Comparison of ENCODE assay signal across 16 cellular contexts in the genomic region with DNA sequence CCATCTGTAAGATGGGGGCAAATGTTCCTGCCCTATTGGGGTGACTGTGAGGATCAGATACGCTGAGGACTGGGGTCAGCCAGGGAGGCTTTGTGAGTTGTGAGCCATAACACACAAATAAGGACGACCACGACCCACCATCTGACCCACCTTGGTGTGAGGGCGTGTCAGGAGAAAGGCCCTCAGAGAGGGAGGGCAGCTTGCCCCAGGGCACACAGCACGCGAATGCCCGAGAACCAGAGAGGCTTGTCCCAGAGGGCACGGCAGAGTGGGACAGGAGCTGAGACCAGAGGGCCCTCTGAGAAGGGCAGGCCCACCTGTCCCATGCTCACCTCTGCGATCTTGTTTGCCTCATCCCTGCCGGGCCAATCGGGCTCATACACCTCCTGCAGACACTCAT. TPM values are rescaled to one million over a fixed set of nuclear protein-coding genes. Genes with fewer than 3 reads are reported as not detected.
A peak's percentile ranks its signal among the peaks of the same experiment; 100 is the strongest.
DNase-seq lines count a peak whose midpoint lies in the region; ATAC-seq lines count a peak whose summit lies in the region.
"Had no signal": no experiment of that assay in that cellular context is flagged by ENCODE, and none has a peak within 500 bp of the region (broad histone marks: within the 10 kb centered on the region; RNA-seq: fewer than 3 reads in every experiment).

No MANE protein-coding gene starts in this region.

- H3K27ac ChIP-seq in BLaER1 treated with 17β-estradiol and CSF1 and Interleukin-3, amounts not matched to agents 10 nM and 100 nM: peak overlapping the region in 1 of 11 experiments; percentile 74; a peak in 4 of 22 replicates
- H3K27ac ChIP-seq in cingulate gyrus (ENCODE audit: low read depth, low read length) (peak overlapping the region; percentile 98), skeletal muscle tissue (ENCODE audit: low read depth, low read length) (peak overlapping the region; percentile 99)
- H3K27ac ChIP-seq: C4-2B, Peyer's patch had no signal

- H3K4me2 ChIP-seq in BLaER1 treated with 17β-estradiol and CSF1 and Interleukin-3, amounts not matched to agents 10 nM and 100 nM: peak overlapping the region; percentile 14 to 98 (median 87); a peak in 19 of 22 replicates

- POLR2A ChIA-PET in T-cell (lab: Charles Lee): no interaction called here

- H3K27me3 ChIP-seq in BLaER1 treated with 17β-estradiol and CSF1 and Interleukin-3, amounts not matched to agents 10 nM and 100 nM: no peaks in the 10 kb centered on the region
- H3K27me3 ChIP-seq in skeletal muscle tissue (ENCODE audit: control insufficient read depth in 3 of 3, insufficient read depth in 3 of 3, low read length in 3 of 3): no peaks in the 10 kb centered on the region
- H3K27me3 ChIP-seq: Peyer's patch had no signal

- H3K27me3 Mint-ChIP-seq in T-helper 17 cell: no peaks in the 10 kb centered on the region
- no peaks in the 10 kb centered on the region for H3K27me3 Mint-ChIP-seq in T-cell

- H3K27ac Mint-ChIP-seq in T-helper 17 cell (peak overlapping the region; percentile 57), T-cell (peak overlapping the region in 1 of 2 donors; percentile 69)

- DNase-seq in T-helper 17 cell (no peak), T-cell (no peak), HPDE6-E6E7 (ENCODE audit: extremely low spot score) (no peak)
- no peak for DNase-seq in stimulated activated CD4-positive, alpha-beta T cell treated with anti-CD3 and anti-CD28 coated beads, Interleukin-2, amount 100 ng/mL, for 48 hours
- DNase-seq: COR-L47, GF-D8, KBM-7, NCI-H1105, NCI-H2081 treated with DMSO at 0.1 percent for 48 hours, Peyer's patch had no signal

- H3K4me1 Mint-ChIP-seq in T-helper 17 cell: peaks cover 32% of the 10 kb centered on the region
- peaks cover 35 to 54% (median 51%) of the 10 kb centered on the region in 3 donors for H3K4me1 Mint-ChIP-seq in T-cell

- H4K20me1 ChIP-seq in BLaER1 treated with 17β-estradiol and CSF1 and Interleukin-3, amounts not matched to agents 10 nM and 100 nM: peaks cover 0 to 100% (median 95%) of the 10 kb centered on the region in 11 experiments; a peak in 18 of 22 replicates

- peaks cover 82 to 100% (median 100%) of the 10 kb centered on the region in 10 experiments for H3K4me1 ChIP-seq in BLaER1 treated with 17β-estradiol and CSF1 and Interleukin-3, amounts not matched to agents 10 nM and 100 nM
- H3K4me1 ChIP-seq in skeletal muscle tissue (ENCODE audit: control insufficient read depth in 3 of 3, insufficient read depth in 3 of 3, low read length in 3 of 3): peaks cover 96 to 100% (median 100%) of the 10 kb centered on the region in 3 donors

- H3K4me3 Mint-ChIP-seq in T-helper 17 cell: no peak overlapping the region
- H3K4me3 Mint-ChIP-seq in T-cell: no peak overlapping the region

- peaks cover 0 to 78% (median 57%) of the 10 kb centered on the region in 11 experiments; a peak in 19 of 22 replicates for H3K36me3 ChIP-seq in BLaER1 treated with 17β-estradiol and CSF1 and Interleukin-3, amounts not matched to agents 10 nM and 100 nM
- peaks cover 26 to 33% (median 32%) of the 10 kb centered on the region in 3 donors for H3K36me3 ChIP-seq in skeletal muscle tissue (ENCODE audit: control insufficient read depth in 3 of 3, insufficient read depth in 3 of 3, low read length in 3 of 3)

- no peaks in the 10 kb centered on the region for H3K9me3 Mint-ChIP-seq in T-cell

- H3K9ac ChIP-seq in BLaER1 treated with 17β-estradiol and CSF1 and Interleukin-3, amounts not matched to agents 10 nM and 100 nM: peak overlapping the region in 1 of 11 experiments; percentile 24; a peak in 1 of 22 replicates
- H3K9ac ChIP-seq in skeletal muscle tissue (ENCODE audit: low read depth in 1 of 3, low read length in 3 of 3): peak overlapping the region; percentile 2 to 82 (median 27)

- H3K36me3 Mint-ChIP-seq in T-helper 17 cell (ENCODE audit: low read depth) (no peaks in the 10 kb centered on the region), T-cell (peaks cover 21% of the 10 kb centered on the region)

- CTCF ChIA-PET in T-cell (lab: Charles Lee): interaction anchor here (0.9 to 1.1 kb wide), 2 partner anchors 12 to 102 kb away, joined by 3 read pairs; no protein-coding TSS in a partner anchor

- H3K9me3 ChIP-seq in BLaER1 treated with 17β-estradiol and CSF1 and Interleukin-3, amounts not matched to agents 10 nM and 100 nM (replicated peaks in 1 of 11): no peaks in the 10 kb centered on the region
- H3K9me3 ChIP-seq in T-helper 17 cell (ENCODE audit: control insufficient read depth, low read length, poor library complexity, severe bottlenecking) (no peaks in the 10 kb centered on the region), skeletal muscle tissue (ENCODE audit: control insufficient read depth in 3 of 3, low read length in 3 of 3) (no peaks in the 10 kb centered on the region)
- H3K9me3 ChIP-seq: Peyer's patch had no signal

- no peak overlapping the region for H3K4me3 ChIP-seq in BLaER1 treated with 17β-estradiol and CSF1 and Interleukin-3, amounts not matched to agents 10 nM and 100 nM
- H3K4me3 ChIP-seq in skeletal muscle tissue (ENCODE audit: low read length in 3 of 3): no peak overlapping the region
- H3K4me3 ChIP-seq: GM12878, Peyer's patch had no signal

- no peak for ATAC-seq in T-helper 17 cell
- no peak for ATAC-seq in T-cell (replicated peaks in 1 of 4)
- ATAC-seq in HG03521 (IDR thresholded peaks at IDR 0.05; ENCODE audit: unreplicated experiment): no peak
- ATAC-seq: GM12878 had no signal

RNA-seq across cellular contexts. Expression of a gene that starts 36.7 kb away (rescaled TPM):
- 100 to 1,000 TPM; 132 to 133 TPM for total RNA-seq in T-helper 17 cell
- 597 TPM for total RNA-seq in skeletal muscle tissue
- total RNA-seq in T-cell: 100 to 1,000 TPM; 144 to 172 (median 151) TPM
